ENCODE assay signal across 9 cellular contexts in genomic region chr5:1709186-1709803, GRCh38.
DNase-seq lines count a peak whose midpoint lies in the region; ATAC-seq and TF ChIP-seq lines count a peak whose summit lies in the region.
"Had no signal": no experiment of that assay in that cellular context is flagged by ENCODE, and none has a peak within 500 bp of the region (broad histone marks: within the 10 kb centered on the region; RNA-seq: fewer than 3 reads in every experiment).

No MANE protein-coding gene starts in this region.

- H3K9me3 ChIP-seq in CD8-positive, alpha-beta T cell (ENCODE audit: low read length): no peaks in the 10 kb centered on the region
- no peaks in the 10 kb centered on the region for H3K9me3 ChIP-seq in endodermal cell (ENCODE audit: control insufficient read depth, low read length)

- H3K36me3 ChIP-seq in CD8-positive, alpha-beta T cell (ENCODE audit: insufficient read depth, low read length): no peaks in the 10 kb centered on the region
- H3K36me3 ChIP-seq in endodermal cell (ENCODE audit: control insufficient read depth, insufficient read depth, low read length): no peaks in the 10 kb centered on the region

- POLR2A ChIA-PET in CD8-positive, alpha-beta T cell (lab: Charles Lee): no interaction called here

- peaks cover 12% of the 10 kb centered on the region for H3K4me1 Mint-ChIP-seq in CD8-positive, alpha-beta T cell (ENCODE audit: low read depth)
- H3K4me1 Mint-ChIP-seq in endodermal cell (peaks cover 10% of the 10 kb centered on the region), nephron progenitor cell (peaks cover 36% of the 10 kb centered on the region)

- H3K27ac Mint-ChIP-seq in CD8-positive, alpha-beta T cell: peak overlapping the region; percentile 75
- H3K27ac Mint-ChIP-seq in endodermal cell (peak overlapping the region; percentile 19), nephron progenitor cell (peak overlapping the region; percentile 70)

- no peaks in the 10 kb centered on the region for H3K27me3 ChIP-seq in CD8-positive, alpha-beta T cell (ENCODE audit: insufficient read depth, low read length)
- H3K27me3 ChIP-seq in endodermal cell (ENCODE audit: control insufficient read depth, insufficient read depth, low read length, poor library complexity, severe bottlenecking): no peaks in the 10 kb centered on the region

- DNase-seq in CD8-positive, alpha-beta T cell: no peak
- DNase-seq in HK-2 (ENCODE audit: unreplicated experiment) (peak; percentile 26), endodermal cell (peak; percentile 69), nephron progenitor cell (peak; percentile 63), NCI-H187 (lab: John Stamatoyannopoulos, UW) (no peak), NOMO-1 treated with dmso at 0.1 percent for 144 hours (lab: John Stamatoyannopoulos, UW; ENCODE audit: unreplicated experiment) (no peak)
- DNase-seq: NCI-H1105 had no signal

- intact Hi-C loops in CD8-positive, alpha-beta T cell (cut with DNase I, micrococcal nuclease): no loop called here

- CTCF ChIA-PET in CD8-positive, alpha-beta T cell (lab: Charles Lee): no interaction called here

- 52 to 65% methylated on average over 10 to 15 of the region's 15 CpGs for WGBS in endodermal cell (ENCODE audit: insufficient coverage in 1 of 2, insufficient read length in 1 of 2), 2 experiments

- H3K27ac ChIP-seq in CD8-positive, alpha-beta T cell (ENCODE audit: low read depth, low read length): no peak overlapping the region
- no peak overlapping the region for H3K27ac ChIP-seq in endodermal cell (ENCODE audit: low read depth, low read length)

- no peak overlapping the region for H3K9ac ChIP-seq in endodermal cell (ENCODE audit: extremely low read depth, low read length, poor library complexity, severe bottlenecking)

- H3K36me3 Mint-ChIP-seq in CD8-positive, alpha-beta T cell: no peaks in the 10 kb centered on the region
- H3K36me3 Mint-ChIP-seq in endodermal cell (ENCODE audit: low read depth) (no peaks in the 10 kb centered on the region), nephron progenitor cell (ENCODE audit: low read depth) (peaks cover 6% of the 10 kb centered on the region)

- ATAC-seq in CD8-positive, alpha-beta T cell: no peak
- ATAC-seq in HG03442 (IDR thresholded peaks at IDR 0.05; ENCODE audit: unreplicated experiment) (no peak), GM19463 (IDR thresholded peaks at IDR 0.05; ENCODE audit: unreplicated experiment) (no peak)

- TF ChIP-seq CTCF in CD8-positive, alpha-beta T cell (IDR thresholded peaks at IDR 0.05): no peak
- no peak for TF ChIP-seq CTCF in endodermal cell (conservative IDR thresholded peaks at IDR 0.05)
- no peak for TF ChIP-seq CTCF in nephron progenitor cell (IDR thresholded peaks at IDR 0.05)

- peak overlapping the region; percentile 75 for H3K4me3 Mint-ChIP-seq in CD8-positive, alpha-beta T cell
- peak overlapping the region; percentile 60 for H3K4me3 Mint-ChIP-seq in endodermal cell
- peak overlapping the region; percentile 46 for H3K4me3 Mint-ChIP-seq in nephron progenitor cell

- H3K4me1 ChIP-seq in CD8-positive, alpha-beta T cell (ENCODE audit: insufficient read depth, low read length): peaks cover 3% of the 10 kb centered on the region
- H3K4me1 ChIP-seq in endodermal cell (ENCODE audit: control insufficient read depth, insufficient read depth, low read length): peaks cover 5% of the 10 kb centered on the region

- H3K9me3 Mint-ChIP-seq in CD8-positive, alpha-beta T cell: no peaks in the 10 kb centered on the region
- peaks cover 2% of the 10 kb centered on the region for H3K9me3 Mint-ChIP-seq in endodermal cell
- H3K9me3 Mint-ChIP-seq in nephron progenitor cell: peaks cover 33% of the 10 kb centered on the region

- peaks cover 35% of the 10 kb centered on the region for H3K27me3 Mint-ChIP-seq in CD8-positive, alpha-beta T cell (ENCODE audit: low read depth)
- H3K27me3 Mint-ChIP-seq in endodermal cell (ENCODE audit: insufficient read depth) (peaks cover 10% of the 10 kb centered on the region), nephron progenitor cell (ENCODE audit: low read depth, poor library complexity) (peaks cover 4% of the 10 kb centered on the region)

- no peak overlapping the region for H3K4me3 ChIP-seq in CD8-positive, alpha-beta T cell (ENCODE audit: low read depth, low read length)
- no peak overlapping the region for H3K4me3 ChIP-seq in endodermal cell (ENCODE audit: low read length)

Comparison
In these comparisons a context has a peak if more than half of its experiments do, and no peak if none do; other contexts are left out.
1. DNase-seq: peak in HK-2 (single experiment), endodermal cell (single experiment) and nephron progenitor cell (single experiment); none in CD8-positive, alpha-beta T cell (0 of 7), NCI-H187 (0 of 2) and NOMO-1 treated with dmso at 0.1 percent for 144 hours (single experiment).
2. H3K27ac Mint-ChIP-seq: peak in every context shown above with its lines; median percentile 75 in CD8-positive, alpha-beta T cell; 70 in nephron progenitor cell; 19 in endodermal cell.
3. Peak in every context shown above with its lines, with median percentiles within 50 percentile points of each other: H3K4me3 Mint-ChIP-seq.